In genomic region chr5:67246108-67246507, GRCh38 we compare ENCODE assay signal across 8 cellular contexts. TPM values are rescaled to one million over a fixed set of nuclear protein-coding genes. Genes with fewer than 3 reads are reported as not detected.
A peak's percentile ranks its signal among the peaks of the same experiment; 100 is the strongest.
DNase-seq lines count a peak whose midpoint lies in the region; ATAC-seq and TF ChIP-seq lines count a peak whose summit lies in the region.

No MANE protein-coding gene starts in this region.

- H3K4me3 ChIP-seq in ascending aorta (no peak overlapping the region), retinal pigment epithelial cell (ENCODE audit: low read length) (no peak overlapping the region)

- H3K27me3 ChIP-seq in ascending aorta = no peaks in the 10 kb centered on the region

- TF ChIP-seq CTCF in ascending aorta (IDR thresholded peaks at IDR 0.05) (peak; percentile 59 to 79 (median 67)), retinal pigment epithelial cell (conservative IDR thresholded peaks at IDR 0.05; ENCODE audit: low read depth, low read length) (peak; percentile 55)

- peak overlapping the region in 1 of 2 donors; percentile 75 for H3K27ac ChIP-seq in ascending aorta

- H3K9me3 ChIP-seq in ascending aorta = no peaks in the 10 kb centered on the region

- peaks cover 11 to 18% of the 10 kb centered on the region in 2 donors for H3K4me1 ChIP-seq in ascending aorta

- peak; percentile 56 for ATAC-seq in GM19324 (IDR thresholded peaks at IDR 0.05; ENCODE audit: low FRiP score, unreplicated experiment)
- ATAC-seq in left ventricle myocardium superior = peak; percentile 62
- no peak for ATAC-seq in GM21390 (IDR thresholded peaks at IDR 0.05; ENCODE audit: unreplicated experiment)
- no peak for ATAC-seq in GM19035 (IDR thresholded peaks at IDR 0.05; ENCODE audit: unreplicated experiment)

- H3K36me3 ChIP-seq in ascending aorta = no peaks in the 10 kb centered on the region

- intact Hi-C loops in ascending aorta (cut with DNase I) (loop anchor here (1.0 to 5.0 kb wide), 4 partner anchors 56 to 1006 kb away; no protein-coding TSS in a partner anchor), left ventricle myocardium superior (cut with micrococcal nuclease) (loop anchor here (10.0 kb wide), 1 partner anchor 1029 kb away; no protein-coding TSS in a partner anchor)

- DNase-seq in AG20443 (ENCODE audit: low spot score) (peak; percentile 40), NCI-H226 (peak; percentile 30), ascending aorta (ENCODE audit: low spot score in 2 of 2) (no peak), left ventricle myocardium superior (no peak), retinal pigment epithelial cell (ENCODE audit: low read depth) (no peak)

RNA-seq across cellular contexts. Expression of gene CD180, which starts 49.5 kb away (rescaled TPM):
- total RNA-seq in ascending aorta (2.3 TPM), left ventricle myocardium superior (0.64 TPM)

Comparison
In these comparisons a context has a peak if more than half of its experiments do, and no peak if none do; other contexts are left out.
1. DNase-seq: peak in AG20443 (single experiment) and NCI-H226 (single experiment); none in ascending aorta (0 of 2), left ventricle myocardium superior (single experiment) and retinal pigment epithelial cell (single experiment).
2. ATAC-seq: peak in GM19324 (single experiment) and left ventricle myocardium superior (single experiment); none in GM21390 (single experiment) and GM19035 (single experiment).